ENCODE assay signal across 35 cellular contexts in the genomic region with DNA sequence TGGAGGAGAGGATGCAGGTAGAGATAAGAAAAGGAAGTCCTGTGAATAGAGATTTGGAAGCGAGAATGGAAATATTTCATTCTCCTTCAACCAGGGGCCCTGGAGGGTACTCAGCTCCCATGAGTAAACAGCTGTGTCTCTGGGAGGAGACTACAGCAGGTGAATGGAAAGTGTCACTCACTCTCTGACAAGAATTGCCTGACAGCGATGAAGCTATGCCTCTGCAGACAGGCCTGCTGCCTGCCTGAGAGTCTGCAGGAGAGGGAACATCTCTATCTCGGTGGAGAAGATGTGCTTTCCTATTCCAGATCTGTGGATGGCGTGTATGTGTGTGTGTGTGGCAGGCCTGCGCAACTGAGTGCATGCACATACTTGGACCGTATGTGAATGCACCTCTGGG. TPM values are rescaled to one million over a fixed set of nuclear protein-coding genes. Genes with fewer than 3 reads are reported as not detected.
"Had no signal": no experiment of that assay in that cellular context is flagged by ENCODE, and none has a peak within 500 bp of the region (broad histone marks: within the 10 kb centered on the region; RNA-seq: fewer than 3 reads in every experiment).

No MANE protein-coding gene starts in this region.

- H3K27ac ChIP-seq: breast epithelium, Peyer's patch, SJSA1, VCaP had no signal

- DNase-seq: activated B cell treated with CpG ODN at 0.5 μM for 24 hours; activated CD4-positive, alpha-beta memory T cell treated with anti-CD3 and anti-CD28 coated beads for 36 hours; activated CD4-positive, alpha-beta T cell treated with anti-CD3 and anti-CD28 coated beads for 4 hours; activated CD4-positive, alpha-beta T cell treated with anti-CD3 and anti-CD28 coated beads, Interleukin-2, amount 50 U/mL, for 1 hour; activated CD4-positive, CD25-positive, alpha-beta regulatory T cell treated with anti-CD3 and anti-CD28 coated beads, Interleukin-2, amount 50 U/mL, for 72 hours; activated CD8-positive, alpha-beta memory T cell treated with anti-CD3 and anti-CD28 coated beads, Interleukin-2, amount 50 U/mL, for 4 hours; activated effector memory CD4-positive, alpha-beta T cell treated with Interleukin-2 at 50 U/mL for 16 hours; activated naive CD4-positive, alpha-beta T cell treated with anti-CD3 and anti-CD28 coated beads, Interleukin-2, amount 10 ng/mL, durations not matched to agents 7 days and 5 days; activated naive CD8-positive, alpha-beta T cell treated with anti-CD3 and anti-CD28 coated beads, Interleukin-2, amount 50 U/mL, for 24 hours; activated T-cell treated with anti-CD3 and anti-CD28 coated beads, Interleukin-2, amount 50 U/mL, for 48 hours; aorta; IMR-90; NCI-H1105; NCI-H1417 treated with DMSO at 0.1 percent for 48 hours; NCI-H187 treated with DMSO at 0.1 percent for 48 hours; NCI-H2081; NCI-H2227 treated with DMSO at 0.1 percent for 48 hours; NCI-H446 treated with DMSO at 0.1 percent for 48 hours; NCI-H524; NCI-H748 treated with DMSO at 0.1 percent for 48 hours; NK-92 treated with Interleukin-12 subunit alpha and Interleukin-12 subunit beta, amount 100 ng/mL, for 24 hours; PC-3; Peyer's patch; RPMI8226; SHP77 treated with DMSO at 0.1 percent for 48 hours; T-cell; T-helper 2 cell; T-helper 9 cell had no signal

- H3K4me3 Mint-ChIP-seq: activated B cell treated with CpG ODN at 0.5 μM for 24 hours; activated CD4-positive, alpha-beta memory T cell treated with anti-CD3 and anti-CD28 coated beads for 36 hours; activated naive CD4-positive, alpha-beta T cell treated with anti-CD3 and anti-CD28 coated beads, Interleukin-2, amount 10 ng/mL, durations not matched to agents 7 days and 5 days; activated naive CD8-positive, alpha-beta T cell; activated naive CD8-positive, alpha-beta T cell treated with anti-CD3 and anti-CD28 coated beads, Interleukin-2, amount 50 U/mL, for 24 hours; T-cell had no signal

- H3K4me1 ChIP-seq: breast epithelium, Peyer's patch, SJSA1 had no signal

- H3K4me3 ChIP-seq: breast epithelium, K562, Peyer's patch, SJSA1 had no signal

- H3K27ac Mint-ChIP-seq: activated B cell treated with CpG ODN at 0.5 μM for 24 hours; activated CD4-positive, alpha-beta memory T cell treated with anti-CD3 and anti-CD28 coated beads for 36 hours; activated naive CD4-positive, alpha-beta T cell treated with anti-CD3 and anti-CD28 coated beads, Interleukin-2, amount 10 ng/mL, durations not matched to agents 7 days and 5 days; activated naive CD8-positive, alpha-beta T cell; activated naive CD8-positive, alpha-beta T cell treated with anti-CD3 and anti-CD28 coated beads, Interleukin-2, amount 50 U/mL, for 24 hours; T-cell had no signal

- H3K9me3 Mint-ChIP-seq: activated B cell treated with CpG ODN at 0.5 μM for 24 hours; activated CD4-positive, alpha-beta memory T cell treated with anti-CD3 and anti-CD28 coated beads for 36 hours; activated naive CD4-positive, alpha-beta T cell treated with anti-CD3 and anti-CD28 coated beads, Interleukin-2, amount 10 ng/mL, durations not matched to agents 7 days and 5 days; activated naive CD8-positive, alpha-beta T cell treated with anti-CD3 and anti-CD28 coated beads, Interleukin-2, amount 50 U/mL, for 24 hours; T-cell had no signal

- ATAC-seq: activated naive CD8-positive, alpha-beta T cell treated with anti-CD3 and anti-CD28 coated beads, Interleukin-2, amount 50 U/mL, for 24 hours; K562; PC-3; SK-N-SH treated with all-trans-retinoic acid at 6 μM for 48 hours; T-cell had no signal

- H3K9me3 ChIP-seq: breast epithelium, Peyer's patch, SJSA1 had no signal

- H3K36me3 Mint-ChIP-seq: activated CD4-positive, alpha-beta memory T cell treated with anti-CD3 and anti-CD28 coated beads for 36 hours; activated naive CD4-positive, alpha-beta T cell treated with anti-CD3 and anti-CD28 coated beads, Interleukin-2, amount 10 ng/mL, durations not matched to agents 7 days and 5 days; activated naive CD8-positive, alpha-beta T cell; T-cell had no signal

- H3K4me1 Mint-ChIP-seq: activated B cell treated with CpG ODN at 0.5 μM for 24 hours; activated naive CD4-positive, alpha-beta T cell treated with anti-CD3 and anti-CD28 coated beads, Interleukin-2, amount 10 ng/mL, durations not matched to agents 7 days and 5 days; activated naive CD8-positive, alpha-beta T cell treated with anti-CD3 and anti-CD28 coated beads, Interleukin-2, amount 50 U/mL, for 24 hours had no signal

- H3K36me3 ChIP-seq: breast epithelium, Peyer's patch, SJSA1 had no signal

RNA-seq across cellular contexts. Expression of gene ADCYAP1R1, which starts 4.8 kb away (rescaled TPM):
- total RNA-seq: activated B cell treated with CpG ODN at 0.5 μM for 24 hours; activated CD4-positive, alpha-beta memory T cell treated with anti-CD3 and anti-CD28 coated beads for 36 hours; IMR-90; K562; MCF 10A; PC-3; SJSA1; T-cell had no signal
- polyA plus RNA-seq: aorta, IMR-90 had no signal
